In genomic region chr7:77627307-77627671, GRCh38 we compare ENCODE assay signal across 1 cellular context.
TF ChIP-seq lines count a peak whose summit lies in the region.

No MANE protein-coding gene starts in this region.

TF ChIP-seq in IMR-90, 13 proteins besides CTCF, POLR2A, EP300 and RAD21 (continued from another document):
- no peak for TF ChIP-seq MXI1 (IDR thresholded peaks at IDR 0.05; ENCODE audit: borderline replicate concordance, low read depth, low read length)
